In the genomic region with DNA sequence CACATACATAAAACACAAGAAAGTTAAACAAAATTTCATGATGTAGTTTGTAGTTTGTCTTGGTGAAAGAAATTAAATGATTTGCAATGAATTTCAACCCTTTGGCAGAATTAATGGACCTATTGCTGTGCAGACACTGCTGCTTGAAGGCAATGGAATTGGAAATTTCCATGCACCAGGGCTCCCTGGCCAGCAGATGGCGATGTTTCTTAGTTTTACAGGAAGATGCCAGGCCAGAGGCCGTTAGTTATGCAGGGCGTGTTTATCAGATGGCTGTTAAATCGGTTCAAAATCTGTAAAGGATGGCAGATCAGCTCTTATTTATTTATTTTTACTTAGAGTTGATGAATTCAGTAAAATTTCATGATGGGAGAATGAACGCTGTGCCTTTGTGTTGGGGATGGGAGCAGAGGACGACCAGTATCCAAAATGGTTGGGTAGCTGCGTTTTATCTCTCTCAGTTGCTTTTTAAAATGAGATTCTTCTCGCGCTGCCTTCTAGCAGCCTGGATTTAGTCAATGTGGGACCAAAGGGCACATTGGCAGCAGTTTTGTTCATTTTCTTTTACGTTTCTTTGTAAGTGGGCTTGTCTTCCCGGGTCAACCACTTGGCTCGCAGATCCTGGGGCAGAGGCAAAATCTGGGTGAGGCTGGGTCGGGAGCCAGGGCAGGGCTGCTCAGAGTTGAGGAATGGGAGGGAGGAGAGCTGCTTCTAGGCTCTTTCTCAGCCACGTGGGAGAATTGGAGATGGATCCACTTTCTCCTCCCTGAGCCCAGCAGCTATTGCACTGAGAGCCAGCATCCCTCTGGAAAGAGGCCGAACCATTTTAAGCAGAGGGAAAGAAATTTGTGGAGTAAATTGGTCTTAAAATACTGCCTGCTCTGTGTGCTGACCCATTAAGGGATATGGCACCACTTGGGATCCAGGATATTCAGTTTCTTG, we compare ENCODE assay signal across 9 cellular contexts.
A peak's percentile ranks its signal among the peaks of the same experiment; 100 is the strongest.
DNase-seq lines count a peak whose midpoint lies in the region; ATAC-seq lines count a peak whose summit lies in the region.
"Had no signal": no experiment of that assay in that cellular context is flagged by ENCODE, and none has a peak within 500 bp of the region (broad histone marks: within the 10 kb centered on the region; RNA-seq: fewer than 3 reads in every experiment).

No MANE protein-coding gene starts in this region.

- CTCF ChIA-PET in CD8-positive, alpha-beta memory T cell (lab: Charles Lee), result interaction anchor here (1.2 to 2.3 kb wide), 6 partner anchors 9 to 106 kb away, joined by 3 to 10 read pairs (median 4); no protein-coding TSS in a partner anchor

- POLR2A ChIA-PET in CD8-positive, alpha-beta memory T cell (lab: Charles Lee), result no interaction called here

- H3K18ac ChIP-seq in mesendoderm (ENCODE audit: low read length), result peak overlapping the region; percentile 88

- H3K4me3 ChIP-seq in CD8-positive, alpha-beta memory T cell (ENCODE audit: low read length), result no peak overlapping the region
- H3K4me3 ChIP-seq in mesendoderm (ENCODE audit: low read length), result no peak overlapping the region

- DNase-seq in CD8-positive, alpha-beta memory T cell, result peak; percentile 4 to 48 (median 11)
- DNase-seq in NCI-H526 (lab: John Stamatoyannopoulos, UW) (peak; percentile 36 to 53), mesendoderm (peak; percentile 84)
- peak; percentile 57 to 72 for DNase-seq in activated CD4-positive, alpha-beta T cell treated with anti-CD3 and anti-CD28 coated beads, Interleukin-2, amount 50 U/mL, for 48 hours
- DNase-seq in effector memory CD8-positive, alpha-beta T cell, result peak; percentile 13 to 19 (median 15)
- DNase-seq in stimulated activated CD8-positive, alpha-beta memory T cell treated with anti-CD3 and anti-CD28 coated beads, Interleukin-4, amount 100 ng/mL, for 48 hours, result peak; percentile 78

- peak overlapping the region; percentile 97 for H2BK120ac ChIP-seq in mesendoderm (ENCODE audit: low read depth, low read length)

- peaks cover 0 to 2% of the 10 kb centered on the region in 2 donors for H3K27me3 Mint-ChIP-seq in CD8-positive, alpha-beta memory T cell
- H3K27me3 Mint-ChIP-seq in effector memory CD8-positive, alpha-beta T cell, result no peaks in the 10 kb centered on the region
- H3K27me3 Mint-ChIP-seq: activated naive CD8-positive, alpha-beta T cell had no signal

- peak overlapping the region; percentile 43 for H2BK5ac ChIP-seq in mesendoderm (ENCODE audit: low read length)

- H3K79me2 ChIP-seq in mesendoderm (ENCODE audit: control insufficient read depth, insufficient read depth, low read length), result no peaks in the 10 kb centered on the region

- H3K4ac ChIP-seq in mesendoderm (ENCODE audit: low read depth, low read length), result peak overlapping the region; percentile 68

- no peak overlapping the region for H2AK5ac ChIP-seq in mesendoderm (ENCODE audit: low read length)

- H3K9me3 Mint-ChIP-seq in CD8-positive, alpha-beta memory T cell, result peaks cover 0 to 4% (median 0%) of the 10 kb centered on the region in 5 donors
- H3K9me3 Mint-ChIP-seq in effector memory CD8-positive, alpha-beta T cell, result no peaks in the 10 kb centered on the region

- peak overlapping the region; percentile 57 for H3K56ac ChIP-seq in mesendoderm (ENCODE audit: low read length)

- H3K4me3 Mint-ChIP-seq in CD8-positive, alpha-beta memory T cell, result peak overlapping the region in 1 of 7 donors; percentile 33
- H3K4me3 Mint-ChIP-seq in effector memory CD8-positive, alpha-beta T cell, result no peak overlapping the region
- H3K4me3 Mint-ChIP-seq: activated naive CD8-positive, alpha-beta T cell had no signal

- no peak overlapping the region for H4K8ac ChIP-seq in mesendoderm (ENCODE audit: low read depth, low read length)

- peak overlapping the region; percentile 94 for H2BK15ac ChIP-seq in mesendoderm (replicated peaks; ENCODE audit: low read depth)

- no peak overlapping the region for H3K23ac ChIP-seq in mesendoderm (ENCODE audit: low read length)

- H3K4me1 ChIP-seq in CD8-positive, alpha-beta memory T cell (ENCODE audit: insufficient read depth, low read length), result no peaks in the 10 kb centered on the region
- no peaks in the 10 kb centered on the region for H3K4me1 ChIP-seq in mesendoderm (ENCODE audit: control insufficient read depth, low read depth, low read length)

- H3K4me2 ChIP-seq in mesendoderm (ENCODE audit: low read length), result no peak overlapping the region

- no peak overlapping the region for H4K5ac ChIP-seq in mesendoderm (ENCODE audit: low read length)

- no peaks in the 10 kb centered on the region for H3K36me3 Mint-ChIP-seq in CD8-positive, alpha-beta memory T cell
- H3K36me3 Mint-ChIP-seq in effector memory CD8-positive, alpha-beta T cell (ENCODE audit: insufficient read depth), result no peaks in the 10 kb centered on the region
- H3K36me3 Mint-ChIP-seq: activated naive CD8-positive, alpha-beta T cell had no signal

- H3K36me3 ChIP-seq in CD8-positive, alpha-beta memory T cell (ENCODE audit: insufficient read depth, low read length), result no peaks in the 10 kb centered on the region
- H3K36me3 ChIP-seq in mesendoderm (ENCODE audit: control insufficient read depth, insufficient read depth, low read length), result no peaks in the 10 kb centered on the region

- H3K27ac Mint-ChIP-seq in CD8-positive, alpha-beta memory T cell, result no peak overlapping the region
- H3K27ac Mint-ChIP-seq in effector memory CD8-positive, alpha-beta T cell, result no peak overlapping the region
- H3K27ac Mint-ChIP-seq: activated naive CD8-positive, alpha-beta T cell had no signal

- H3K9me3 ChIP-seq in CD8-positive, alpha-beta memory T cell (ENCODE audit: low read length), result no peaks in the 10 kb centered on the region

- WGBS in mesendoderm (ENCODE audit: extremely low coverage, insufficient coverage, low lambda C conversion rate), result no CpG with 5 or more reads among the region's 15 CpGs

- H3K27me3 ChIP-seq in CD8-positive, alpha-beta memory T cell (ENCODE audit: insufficient read depth, low read length, poor library complexity, severe bottlenecking), result no peaks in the 10 kb centered on the region
- no peaks in the 10 kb centered on the region for H3K27me3 ChIP-seq in mesendoderm (ENCODE audit: insufficient read depth, low read length, poor library complexity)

- no peaks in the 10 kb centered on the region for H3K79me1 ChIP-seq in mesendoderm (ENCODE audit: low read length)

- H3K4me1 Mint-ChIP-seq in CD8-positive, alpha-beta memory T cell, result no peaks in the 10 kb centered on the region
- H3K4me1 Mint-ChIP-seq in effector memory CD8-positive, alpha-beta T cell (ENCODE audit: low read depth in 2 of 2), result no peaks in the 10 kb centered on the region

- ATAC-seq in GM19397 (IDR thresholded peaks at IDR 0.05; ENCODE audit: unreplicated experiment) (peak; percentile 79), HG03469 (IDR thresholded peaks at IDR 0.05; ENCODE audit: unreplicated experiment) (peak; percentile 88)
- peak; percentile 39 for ATAC-seq in effector memory CD8-positive, alpha-beta T cell (replicated peaks)

- no peak overlapping the region for H3K9ac ChIP-seq in mesendoderm (ENCODE audit: low read length)

- no peak overlapping the region for H3K27ac ChIP-seq in CD8-positive, alpha-beta memory T cell (ENCODE audit: low read depth, low read length)
- no peak overlapping the region for H3K27ac ChIP-seq in mesendoderm (ENCODE audit: low read depth, low read length)

Comparison
In these comparisons a context has a peak if more than half of its experiments do, and no peak if none do; other contexts are left out.
1. DNase-seq: peak in every context shown above with its lines; median percentile 84 in mesendoderm; 78 in stimulated activated CD8-positive, alpha-beta memory T cell treated with anti-CD3 and anti-CD28 coated beads, Interleukin-4, amount 100 ng/mL, for 48 hours; 64 in activated CD4-positive, alpha-beta T cell treated with anti-CD3 and anti-CD28 coated beads, Interleukin-2, amount 50 U/mL, for 48 hours; 44 in NCI-H526; 15 in effector memory CD8-positive, alpha-beta T cell; 11 in CD8-positive, alpha-beta memory T cell.